ENCODE assay signal across 8 cellular contexts in the genomic region with DNA sequence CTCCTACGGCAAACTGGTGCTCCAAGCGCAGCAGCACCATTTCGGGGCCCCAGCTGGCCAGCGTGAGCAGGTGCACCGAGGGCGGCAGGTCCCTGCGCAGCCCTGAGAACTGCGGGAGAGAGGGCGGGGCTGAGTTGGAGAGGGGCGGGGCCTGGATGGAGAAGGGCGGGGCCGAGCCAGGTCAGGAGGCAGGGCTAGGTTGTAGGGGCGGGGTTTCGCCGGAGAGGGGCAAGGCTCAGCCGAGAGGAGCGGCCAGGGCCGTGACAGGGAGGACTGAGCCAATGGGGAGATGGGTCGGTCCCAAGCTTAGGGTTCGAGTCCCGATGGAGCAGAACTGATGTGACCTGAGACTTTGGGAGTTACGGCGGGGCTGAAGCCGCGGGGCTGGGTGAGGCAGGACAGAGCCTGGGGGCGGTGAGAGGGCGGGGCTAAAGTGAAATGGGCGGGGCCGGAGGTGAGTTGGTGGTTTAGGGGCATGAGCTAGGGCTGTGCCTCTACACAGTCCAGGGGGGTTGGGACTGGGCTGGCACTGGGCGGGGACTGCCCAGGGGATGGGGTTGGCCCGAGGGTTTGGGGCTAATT. TPM values are rescaled to one million over a fixed set of nuclear protein-coding genes. Genes with fewer than 3 reads are reported as not detected.
DNase-seq lines count a peak whose midpoint lies in the region; ATAC-seq and TF ChIP-seq lines count a peak whose summit lies in the region.

No MANE protein-coding gene starts in this region.

- TF ChIP-seq POLR2A in GM18505 (IDR thresholded peaks at IDR 0.05; ENCODE audit: borderline replicate concordance, extremely low read depth, insufficient read depth, insufficient read length), result no peak

- no TSS peak for BruUV-seq in PC-3 (replicated peaks; lab: Mats Ljungman, UMichigan)

- no CpG with 5 or more reads among the region's 31 CpGs for WGBS in trophoblast cell (ENCODE audit: extremely low coverage, insufficient coverage, insufficient read length)

- no peak overlapping the region for H3K4me2 ChIP-seq in PC-3 (ENCODE audit: low read length)
- H3K4me2 ChIP-seq in fibroblast of lung (ENCODE audit: extremely low read depth, insufficient read depth, low read length), result peak overlapping the region; percentile 13
- no peak overlapping the region for H3K4me2 ChIP-seq in trophoblast cell (ENCODE audit: low read length)

- DNase-seq in GM13976 (ENCODE audit: low spot score), result peak; percentile 76
- no peak for DNase-seq in PC-3
- peak in 1 of 2 donors; percentile 19 for DNase-seq in fibroblast of lung (ENCODE audit: low read depth in 2 of 2)
- DNase-seq in trophoblast cell, result peak; percentile 65 to 68
- DNase-seq in H4 (ENCODE audit: low spot score), result no peak

- no peak overlapping the region for H3K18ac ChIP-seq in trophoblast cell (ENCODE audit: low read length)

- H3K4ac ChIP-seq in trophoblast cell (ENCODE audit: low read depth, low read length), result no peak overlapping the region

- CTCF ChIA-PET in PC-3 (lab: Charles Lee), result no interaction called here

- no peak overlapping the region for H4K12ac ChIP-seq in trophoblast cell (ENCODE audit: low read depth, low read length)

- H2AK5ac ChIP-seq in trophoblast cell (ENCODE audit: low read length), result no peak overlapping the region

- H4K91ac ChIP-seq in trophoblast cell (ENCODE audit: low read depth, low read length), result no peak overlapping the region

- no peak overlapping the region for H3K9ac ChIP-seq in PC-3 (ENCODE audit: low read length)
- no peak overlapping the region for H3K9ac ChIP-seq in fibroblast of lung (ENCODE audit: insufficient read depth, low read length)
- no peak overlapping the region for H3K9ac ChIP-seq in trophoblast cell (ENCODE audit: low read length)

- no peak overlapping the region for H3K27ac ChIP-seq in PC-3 (ENCODE audit: low read length)
- no peak overlapping the region for H3K27ac ChIP-seq in fibroblast of lung (ENCODE audit: insufficient read depth, low read length)
- no peak overlapping the region for H3K27ac ChIP-seq in trophoblast cell (ENCODE audit: low read depth, low read length)

- ATAC-seq in PC-3 (peak; percentile 59), GM18505 (IDR thresholded peaks at IDR 0.05; ENCODE audit: unreplicated experiment) (no peak), HG02642 (IDR thresholded peaks at IDR 0.05; ENCODE audit: poor library complexity, unreplicated experiment) (no peak), HG03520 (IDR thresholded peaks at IDR 0.05; ENCODE audit: unreplicated experiment) (no peak)

- TF ChIP-seq CTCF in GM13976 (IDR thresholded peaks at IDR 0.05; ENCODE audit: borderline replicate concordance, control extremely low read depth, extremely low read depth, insufficient read depth, missing control alignments), result no peak
- TF ChIP-seq CTCF in PC-3 (conservative IDR thresholded peaks at IDR 0.05; ENCODE audit: low read depth, low read length), result no peak
- TF ChIP-seq CTCF in fibroblast of lung (conservative IDR thresholded peaks at IDR 0.05 in 1 of 2, IDR thresholded peaks at IDR 0.05 in 1 of 2; ENCODE audit: low read depth in 1 of 2, low read length in 2 of 2), result no peak

- H4K20me1 ChIP-seq in PC-3 (ENCODE audit: low read length), result no peaks in the 10 kb centered on the region
- no peaks in the 10 kb centered on the region for H4K20me1 ChIP-seq in fibroblast of lung (ENCODE audit: control insufficient read depth, extremely low read depth, insufficient read depth, low read length)

- no peaks in the 10 kb centered on the region for H3K9me2 ChIP-seq in PC-3 (replicated peaks; ENCODE audit: low read length)

- H3K27me3 ChIP-seq in PC-3 (ENCODE audit: low read length), result no peaks in the 10 kb centered on the region
- no peaks in the 10 kb centered on the region for H3K27me3 ChIP-seq in fibroblast of lung (ENCODE audit: control insufficient read depth, insufficient read depth, low read length)
- H3K27me3 ChIP-seq in trophoblast cell (ENCODE audit: insufficient read depth, low read length), result no peaks in the 10 kb centered on the region

- no peak overlapping the region for H3K14ac ChIP-seq in trophoblast cell (ENCODE audit: low read length)

- no peak overlapping the region for H2AFZ ChIP-seq in PC-3 (ENCODE audit: low read length)
- no peak overlapping the region for H2AFZ ChIP-seq in fibroblast of lung (ENCODE audit: low read length)
- H2AFZ ChIP-seq in trophoblast cell (ENCODE audit: insufficient read depth, low read length, poor library complexity), result no peak overlapping the region

- H3K4me3 ChIP-seq in PC-3 (ENCODE audit: low read length) (no peak overlapping the region), fibroblast of lung (replicated peaks in 1 of 4; ENCODE audit: control extremely low read depth in 1 of 4, insufficient read depth in 1 of 4, low read depth in 3 of 4, low read length in 4 of 4) (peak overlapping the region in 1 of 4 experiments; percentile 14), trophoblast cell (ENCODE audit: low read depth, low read length) (no peak overlapping the region)

- no peak overlapping the region for H2BK12ac ChIP-seq in trophoblast cell (ENCODE audit: low read length)

- intact Hi-C loops in PC-3 (cut with micrococcal nuclease), result no loop called here

- H3K23ac ChIP-seq in trophoblast cell (ENCODE audit: low read length), result no peak overlapping the region

- H3F3A ChIP-seq in PC-3 (ENCODE audit: low read length, unreplicated experiment), result no peaks in the 10 kb centered on the region

- in situ Hi-C loops in GM13976 (cut with MboI; ENCODE audit: low sequenced_read_pairs, unreplicated experiment), result no loop called here

- no peaks in the 10 kb centered on the region for H3K79me2 ChIP-seq in PC-3 (ENCODE audit: low read length)
- H3K79me2 ChIP-seq in fibroblast of lung (ENCODE audit: control insufficient read depth, insufficient read depth, low read length), result no peaks in the 10 kb centered on the region
- H3K79me2 ChIP-seq in trophoblast cell (ENCODE audit: control insufficient read depth, insufficient read depth, low read length, poor library complexity), result no peaks in the 10 kb centered on the region

- no peaks in the 10 kb centered on the region for H3K79me1 ChIP-seq in trophoblast cell (ENCODE audit: low read length)

- H3K9me3 ChIP-seq in PC-3 (ENCODE audit: low read length) (no peaks in the 10 kb centered on the region), fibroblast of lung (ENCODE audit: control insufficient read depth, insufficient read depth, low read depth, low read length) (no peaks in the 10 kb centered on the region), trophoblast cell (ENCODE audit: insufficient read depth, low read depth, low read length) (peaks cover 2% of the 10 kb centered on the region)

- H3K36me3 ChIP-seq in PC-3 (ENCODE audit: low read depth, low read length), result 0 out of 2 replicates have a peak, but pooled peaks cover 3% of the 10 kb centered on the region
- no peaks in the 10 kb centered on the region for H3K36me3 ChIP-seq in fibroblast of lung (ENCODE audit: control insufficient read depth, insufficient read depth, low read length)
- H3K36me3 ChIP-seq in trophoblast cell (ENCODE audit: control insufficient read depth in 1 of 2, insufficient read depth in 2 of 2, low read length in 2 of 2), result peaks cover 12 to 13% of the 10 kb centered on the region in 2 experiments

- POLR2A ChIA-PET in PC-3 (lab: Charles Lee; ENCODE audit: unreplicated experiment), result no interaction called here

- H3K4me1 ChIP-seq in PC-3 (ENCODE audit: insufficient read depth, low read length) (no peaks in the 10 kb centered on the region), fibroblast of lung (ENCODE audit: control insufficient read depth, extremely low read depth, insufficient read depth, low read length) (no peaks in the 10 kb centered on the region), trophoblast cell (ENCODE audit: control insufficient read depth in 1 of 2, insufficient read depth in 2 of 2, low read length in 2 of 2) (no peaks in the 10 kb centered on the region)

- no peak overlapping the region for H4K8ac ChIP-seq in trophoblast cell (ENCODE audit: low read depth, low read length)

- H2BK5ac ChIP-seq in trophoblast cell (ENCODE audit: low read depth, low read length, poor library complexity), result no peak overlapping the region

- no peak overlapping the region for H2BK120ac ChIP-seq in trophoblast cell (ENCODE audit: insufficient read depth, low read length, poor library complexity)

RNA-seq across cellular contexts. Expression of a gene that starts 19.0 kb away (rescaled TPM):
- total RNA-seq in PC-3 (2014; rRNA removed) (62.9 and 67.5 TPM in 2 replicates), fibroblast of lung (33.1 and 36.0 TPM in 2 replicates)
- polyA plus RNA-seq in fibroblast of lung, result 28.3 and 30.7 TPM in 2 replicates
- polyA plus RNA-seq in fibroblast of lung (2012), result 31.8 and 38.8 TPM in 2 replicates
- polyA minus RNA-seq in fibroblast of lung (ENCODE audit: low replicate concordance), result 21.2 and 23.2 TPM in 2 replicates
- 68.1 and 68.3 TPM in 2 replicates for polyA plus RNA-seq in trophoblast cell (2013)
- 34.2 and 53.4 TPM in 2 replicates for total RNA-seq in H4 (2014; rRNA removed; shearing (Covaris generic))

RNA-seq across cellular contexts. Expression of a gene that starts 19.0 kb away (rescaled TPM):
- total RNA-seq in PC-3 (2014; rRNA removed), result 39.5 and 53.5 TPM in 2 replicates
- 8.7 and 11.7 TPM in 2 replicates for total RNA-seq in fibroblast of lung
- polyA plus RNA-seq in fibroblast of lung, result 4.1 and 5.1 TPM in 2 replicates
- polyA plus RNA-seq in fibroblast of lung (2012), result 8.5 and 10.4 TPM in 2 replicates
- 4.8 and 6.3 TPM in 2 replicates for polyA minus RNA-seq in fibroblast of lung (ENCODE audit: low replicate concordance)
- polyA plus RNA-seq in trophoblast cell (2013), result 6.7 and 7.5 TPM in 2 replicates
- total RNA-seq in H4 (2014; rRNA removed; shearing (Covaris generic)), result 12.8 and 13.7 TPM in 2 replicates

RNA-seq across cellular contexts. Expression of a gene that starts 34.1 kb away (rescaled TPM):
- 140 and 150 TPM in 2 replicates for total RNA-seq in PC-3 (2014; rRNA removed)
- total RNA-seq in fibroblast of lung, result 56.5 and 60.4 TPM in 2 replicates
- 43.2 and 52.2 TPM in 2 replicates for polyA plus RNA-seq in fibroblast of lung
- 41.3 and 53.9 TPM in 2 replicates for polyA plus RNA-seq in fibroblast of lung (2012)
- 61.2 and 81.9 TPM in 2 replicates for polyA minus RNA-seq in fibroblast of lung (ENCODE audit: low replicate concordance)
- polyA plus RNA-seq in trophoblast cell (2013), result 53.8 and 54.8 TPM in 2 replicates
- 65.1 and 100 TPM in 2 replicates for total RNA-seq in H4 (2014; rRNA removed; shearing (Covaris generic))

RNA-seq across cellular contexts. Expression of a gene that starts 36.9 kb away (rescaled TPM):
- 15.8 and 26.3 TPM in 2 replicates for total RNA-seq in PC-3 (2014; rRNA removed)
- 9.2 and 12.2 TPM in 2 replicates for total RNA-seq in fibroblast of lung
- polyA plus RNA-seq in fibroblast of lung, result 9.4 and 11.4 TPM in 2 replicates
- 9.2 and 9.5 TPM in 2 replicates for polyA plus RNA-seq in fibroblast of lung (2012)
- polyA minus RNA-seq in fibroblast of lung (ENCODE audit: low replicate concordance), result 7.3 and 16.5 TPM in 2 replicates
- polyA plus RNA-seq in trophoblast cell (2013), result 20.6 and 22.2 TPM in 2 replicates
- 8.1 and 8.5 TPM in 2 replicates for total RNA-seq in H4 (2014; rRNA removed; shearing (Covaris generic))

RNA-seq across cellular contexts. Expression of a gene that starts 37.0 kb away (rescaled TPM):
- total RNA-seq in PC-3 (2014; rRNA removed) (6.9 and 10.7 TPM in 2 replicates), fibroblast of lung (8.0 and 16.8 TPM in 2 replicates)
- polyA plus RNA-seq in fibroblast of lung, result 3.9 and 4.1 TPM in 2 replicates
- 1.7 and 2.1 TPM in 2 replicates for polyA plus RNA-seq in fibroblast of lung (2012)
- polyA minus RNA-seq in fibroblast of lung (ENCODE audit: low replicate concordance), result 3.8 and 19.7 TPM in 2 replicates
- 3.3 and 3.8 TPM in 2 replicates for polyA plus RNA-seq in trophoblast cell (2013)
- total RNA-seq in H4 (2014; rRNA removed; shearing (Covaris generic)), result 2.6 and 5.7 TPM in 2 replicates

Comparison
In these comparisons a context has a peak if more than half of its experiments do, and no peak if none do; other contexts are left out.
1. DNase-seq: peak in GM13976 (single experiment) and trophoblast cell (2 of 2); none in PC-3 (single experiment) and H4 (single experiment).